9 cellular contexts compared by ENCODE assay signal in the genomic region with DNA sequence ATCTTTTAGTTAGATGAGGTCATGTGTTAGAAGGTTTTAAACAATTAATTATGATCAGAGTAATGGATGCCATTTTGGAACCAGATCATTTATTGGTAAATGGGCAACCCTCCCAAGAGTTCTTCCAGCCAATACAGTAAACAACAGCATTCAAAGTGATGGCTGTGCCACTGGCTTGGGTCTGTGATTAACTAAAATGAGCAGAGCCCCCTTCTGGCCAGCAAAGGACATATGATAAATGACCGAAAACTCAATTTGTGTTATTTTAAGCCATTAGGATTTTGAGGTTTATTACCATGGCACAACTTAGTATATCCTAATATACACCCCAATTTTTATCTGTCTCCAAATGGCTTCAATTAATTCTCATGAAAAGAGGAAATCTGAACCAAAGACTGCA.
DNase-seq lines count a peak whose midpoint lies in the region; ATAC-seq and TF ChIP-seq lines count a peak whose summit lies in the region.
"Had no signal": no experiment of that assay in that cellular context is flagged by ENCODE, and none has a peak within 500 bp of the region (broad histone marks: within the 10 kb centered on the region; RNA-seq: fewer than 3 reads in every experiment).

No MANE protein-coding gene starts in this region.

- BruUV-seq in A673 (replicated peaks; lab: Mats Ljungman, UMichigan), result no TSS peak

- H3K27me3 ChIP-seq in A673 (replicated peaks; ENCODE audit: insufficient read depth, low read depth, low read length, poor library complexity), result no peaks in the 10 kb centered on the region

- H3K36me3 ChIP-seq in A673 (ENCODE audit: insufficient read depth, low read length, poor library complexity, severe bottlenecking), result no peaks in the 10 kb centered on the region

- TF ChIP-seq CTCF in A673 (conservative IDR thresholded peaks at IDR 0.05; ENCODE audit: low read depth, low read length), result peak; percentile 47
- peak; percentile 35 for TF ChIP-seq CTCF in GM12864 (IDR thresholded peaks at IDR 0.05; ENCODE audit: low read depth, low read length, missing control alignments)

- CTCF ChIA-PET in A673 (lab: Charles Lee), result no interaction called here

- intact Hi-C loops in A673 (cut with micrococcal nuclease; ENCODE audit: unreplicated experiment) (loop anchor here (10.0 kb wide), 1 partner anchor 206 kb away; no protein-coding TSS in a partner anchor), Right ventricle myocardium inferior (cut with DNase I) (loop anchor here (10.0 kb wide), 1 partner anchor 206 kb away; no protein-coding TSS in a partner anchor)

- POLR2A ChIA-PET in A673 (lab: Charles Lee; ENCODE audit: low non-redundant PET), result no interaction called here

- ATAC-seq in HG03354 (IDR thresholded peaks at IDR 0.05; ENCODE audit: poor library complexity, severe bottlenecking, unreplicated experiment) (no peak), HG03280 (IDR thresholded peaks at IDR 0.05; ENCODE audit: unreplicated experiment) (no peak), Right ventricle myocardium inferior (no peak), GM21528 (IDR thresholded peaks at IDR 0.05; ENCODE audit: low FRiP score, unreplicated experiment) (no peak)

- peaks cover 6% of the 10 kb centered on the region for H3K4me1 ChIP-seq in A673 (ENCODE audit: insufficient read depth, low read length, poor library complexity, severe bottlenecking)

- peak; percentile 45 for DNase-seq in A673 (ENCODE audit: low spot score)
- no peak for DNase-seq in GM12864 (ENCODE audit: low read depth)
- DNase-seq in NCI-H69 (lab: John Stamatoyannopoulos, UW), result peak; percentile 1
- peak; percentile 1 for DNase-seq in fibroblast of the conjunctiva (ENCODE audit: low read depth)
- DNase-seq in Right ventricle myocardium inferior (ENCODE audit: missing footprints), result no peak
- DNase-seq: activated B cell treated with CpG ODN at 0.5 μM for 24 hours had no signal

- H3K4me3 ChIP-seq in A673 (ENCODE audit: low read depth, low read length, poor library complexity, severe bottlenecking), result no peak overlapping the region
- H3K4me3 ChIP-seq in GM12864 (ENCODE audit: low read depth, low read length), result no peak overlapping the region

- H3K27ac ChIP-seq in A673 (ENCODE audit: low read depth, low read length, poor library complexity, severe bottlenecking), result no peak overlapping the region

- no peaks in the 10 kb centered on the region for H3K9me3 ChIP-seq in A673 (ENCODE audit: low read depth, low read length, poor library complexity, severe bottlenecking)

Comparison
In these comparisons a context has a peak if more than half of its experiments do, and no peak if none do; other contexts are left out.
1. DNase-seq: peak in A673 (single experiment), NCI-H69 (single experiment) and fibroblast of the conjunctiva (single experiment); none in GM12864 (single experiment) and Right ventricle myocardium inferior (single experiment).